In the genomic region with DNA sequence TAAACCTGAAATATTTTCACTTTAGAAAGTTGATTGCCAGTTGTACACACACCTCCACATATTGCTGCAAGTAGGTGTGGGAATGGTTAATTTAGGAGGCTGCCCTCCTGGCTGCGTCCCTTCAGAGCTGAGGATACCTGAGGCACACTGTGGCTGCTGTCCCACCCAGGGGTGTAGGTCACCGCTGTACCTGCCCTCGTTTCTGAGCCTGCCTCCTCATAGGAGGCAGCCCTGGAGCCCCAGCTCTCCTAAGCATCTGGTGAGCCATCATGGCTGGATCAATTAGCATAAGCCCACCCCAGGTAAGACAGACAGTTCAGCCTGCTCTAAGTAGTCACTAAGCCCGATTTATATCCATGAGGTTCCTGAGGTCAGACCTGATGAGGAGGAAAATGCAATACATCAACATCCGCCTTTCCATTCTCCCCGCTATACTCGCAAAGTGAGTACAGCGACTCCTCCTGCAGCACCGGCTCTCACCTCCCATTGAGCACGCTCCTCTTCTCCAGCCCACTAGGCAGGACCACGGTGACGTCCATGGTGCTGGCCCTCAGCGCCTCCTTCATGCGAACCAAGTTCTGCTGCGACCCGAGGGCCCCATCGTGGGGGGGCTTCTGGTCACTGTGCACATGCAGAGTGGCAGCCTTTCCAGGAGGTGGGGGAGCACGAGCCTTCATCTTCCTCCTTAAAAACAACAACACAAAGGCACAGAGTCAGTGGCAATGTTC, we compare ENCODE assay signal across 17 cellular contexts.
DNase-seq lines count a peak whose midpoint lies in the region; TF ChIP-seq lines count a peak whose summit lies in the region.
"Had no signal": no experiment of that assay in that cellular context is flagged by ENCODE, and none has a peak within 500 bp of the region (broad histone marks: within the 10 kb centered on the region; RNA-seq: fewer than 3 reads in every experiment).

No MANE protein-coding gene starts in this region.

- H3K36me3 Mint-ChIP-seq in H9 (ENCODE audit: insufficient read depth in 1 of 3, low read depth in 3 of 3) (peaks cover 0 to 15% (median 7%) of the 10 kb centered on the region in 3 experiments; a peak in 4 of 7 replicates), endodermal cell (ENCODE audit: low read depth) (peaks cover 3% of the 10 kb centered on the region), nephron progenitor cell (ENCODE audit: low read depth) (no peaks in the 10 kb centered on the region)
- H3K36me3 Mint-ChIP-seq in T-helper 2 cell treated with Interferon-gamma antibody and Interleukin-4, amounts not matched to agents 5 μg/mL and 100 μg/mL, for 36 hours (ENCODE audit: low read depth) = no peaks in the 10 kb centered on the region
- H3K36me3 Mint-ChIP-seq: CD4-positive, CD25-positive, alpha-beta regulatory T cell had no signal

- no peaks in the 10 kb centered on the region for H3K23me2 ChIP-seq in H9 (ENCODE audit: insufficient read length, low read depth, low read length, poor library complexity, severe bottlenecking)

- H3K27ac ChIP-seq in H9 (ENCODE audit: insufficient read length, low read depth, low read length) (no peak overlapping the region), endodermal cell (ENCODE audit: low read depth, low read length) (no peak overlapping the region)
- H3K27ac ChIP-seq: SJSA1 had no signal

- H3K36me3 ChIP-seq in endodermal cell (ENCODE audit: control insufficient read depth, insufficient read depth, low read length) = no peaks in the 10 kb centered on the region
- H3K36me3 ChIP-seq: SJSA1 had no signal

- peak; percentile 18 for DNase-seq in D341Med (ENCODE audit: low spot score)
- peak; percentile 38 for DNase-seq in H9
- peak; percentile 48 for DNase-seq in endodermal cell
- peak; percentile 23 for DNase-seq in nephron progenitor cell
- DNase-seq in DMS79 treated with DMSO at 0.1 percent for 48 hours (lab: John Stamatoyannopoulos, UW) = no peak
- DNase-seq in NOMO-1 treated with DMSO at 0.1 percent for 48 hours (lab: John Stamatoyannopoulos, UW; ENCODE audit: unreplicated experiment) = no peak
- DNase-seq in T-helper 2 cell treated with Interferon-gamma antibody and Interleukin-4, amounts not matched to agents 5 μg/mL and 100 μg/mL, for 36 hours (ENCODE audit: low spot score) = no peak
- DNase-seq in NOMO-1 (lab: John Stamatoyannopoulos, UW; ENCODE audit: unreplicated experiment in 2 of 2) = no peak
- DNase-seq: CD4-positive, CD25-positive, alpha-beta regulatory T cell; GOT3; KBM-7; NCI-H1092 treated with DMSO at 0.1 percent for 48 hours; NCI-H1436 treated with DMSO at 0.1 percent for 48 hours; NCI-H1930; NCI-H2227 treated with DMSO at 0.1 percent for 48 hours; NCI-H510A had no signal

- H2BK5ac ChIP-seq in H9 (ENCODE audit: insufficient read length, low read length) = no peak overlapping the region

- H3K79me2 ChIP-seq in H9 (ENCODE audit: insufficient read depth, low read length) = no peaks in the 10 kb centered on the region

- H2BK15ac ChIP-seq in H9 (ENCODE audit: low read depth, low read length) = no peak overlapping the region

- H4K8ac ChIP-seq in H9 (replicated peaks; ENCODE audit: insufficient read length, low read depth, low read length) = no peak overlapping the region

- no peak overlapping the region for H3K56ac ChIP-seq in H9 (ENCODE audit: insufficient read length, low read depth, low read length)

- no peak overlapping the region for H3K9ac ChIP-seq in H9 (ENCODE audit: extremely low read depth, insufficient read length, low read length)
- H3K9ac ChIP-seq in endodermal cell (ENCODE audit: extremely low read depth, low read length, poor library complexity, severe bottlenecking) = no peak overlapping the region

- no CpG with 5 or more reads among the region's 18 CpGs for WGBS in H9 (ENCODE audit: extremely low coverage, insufficient read length, low lambda C conversion rate)
- 92 to 100% methylated on average over 8 to 18 of the region's 18 CpGs for WGBS in endodermal cell (ENCODE audit: insufficient coverage in 1 of 2, insufficient read length in 1 of 2), 2 experiments

- H3K27ac Mint-ChIP-seq in H9 (peak overlapping the region in 2 of 3 experiments; percentile 1 to 73; a peak in 2 of 7 replicates), endodermal cell (no peak overlapping the region), nephron progenitor cell (no peak overlapping the region)
- no peak overlapping the region for H3K27ac Mint-ChIP-seq in T-helper 2 cell treated with Interferon-gamma antibody and Interleukin-4, amounts not matched to agents 5 μg/mL and 100 μg/mL, for 36 hours
- H3K27ac Mint-ChIP-seq: CD4-positive, CD25-positive, alpha-beta regulatory T cell had no signal

- H3K4me3 Mint-ChIP-seq in H9 (no peak overlapping the region; a peak in 1 of 5 replicates), endodermal cell (no peak overlapping the region), nephron progenitor cell (no peak overlapping the region)
- no peak overlapping the region for H3K4me3 Mint-ChIP-seq in T-helper 2 cell treated with Interferon-gamma antibody and Interleukin-4, amounts not matched to agents 5 μg/mL and 100 μg/mL, for 36 hours
- H3K4me3 Mint-ChIP-seq: CD4-positive, CD25-positive, alpha-beta regulatory T cell had no signal

- H3K23ac ChIP-seq in H9 (ENCODE audit: insufficient read length, low read depth, low read length) = no peak overlapping the region

- H2AFZ ChIP-seq in H9 (ENCODE audit: low read length) = no peak overlapping the region

- H3K9me3 ChIP-seq in H9 (ENCODE audit: control insufficient read depth, low read depth, low read length) = no peaks in the 10 kb centered on the region
- H3K9me3 ChIP-seq in endodermal cell (ENCODE audit: control insufficient read depth, low read length) = no peaks in the 10 kb centered on the region
- H3K9me3 ChIP-seq: SJSA1 had no signal

- no peak overlapping the region for H4K5ac ChIP-seq in H9 (ENCODE audit: insufficient read length, low read depth, low read length)

- H3K9me3 Mint-ChIP-seq in H9 (no peaks in the 10 kb centered on the region), endodermal cell (no peaks in the 10 kb centered on the region), nephron progenitor cell (no peaks in the 10 kb centered on the region)
- H3K9me3 Mint-ChIP-seq in T-helper 2 cell treated with Interferon-gamma antibody and Interleukin-4, amounts not matched to agents 5 μg/mL and 100 μg/mL, for 36 hours = no peaks in the 10 kb centered on the region
- H3K9me3 Mint-ChIP-seq: CD4-positive, CD25-positive, alpha-beta regulatory T cell had no signal

- H3K27me3 Mint-ChIP-seq in H9 (ENCODE audit: low read depth) (no peaks in the 10 kb centered on the region; the same call in 1 of the 2 replicates), endodermal cell (ENCODE audit: insufficient read depth) (no peaks in the 10 kb centered on the region), nephron progenitor cell (ENCODE audit: low read depth, poor library complexity) (no peaks in the 10 kb centered on the region)
- no peaks in the 10 kb centered on the region for H3K27me3 Mint-ChIP-seq in T-helper 2 cell treated with Interferon-gamma antibody and Interleukin-4, amounts not matched to agents 5 μg/mL and 100 μg/mL, for 36 hours (ENCODE audit: low read depth)

- no peak overlapping the region for H2BK12ac ChIP-seq in H9 (ENCODE audit: insufficient read length, low read depth, low read length)

- H2BK120ac ChIP-seq in H9 (ENCODE audit: low read depth, low read length, poor library complexity, severe bottlenecking) = no peak overlapping the region

- H3K4me1 ChIP-seq in H9 (ENCODE audit: insufficient read depth, low read length) (peaks cover 7% of the 10 kb centered on the region), endodermal cell (ENCODE audit: control insufficient read depth, insufficient read depth, low read length) (no peaks in the 10 kb centered on the region)
- H3K4me1 ChIP-seq: SJSA1 had no signal

- H4K91ac ChIP-seq in H9 (ENCODE audit: insufficient read length, low read depth, low read length) = no peak overlapping the region

- H4K20me1 ChIP-seq in H9 (ENCODE audit: control insufficient read depth, insufficient read depth, insufficient read length) = no peaks in the 10 kb centered on the region

- no peak overlapping the region for H3T11ph ChIP-seq in H9 (ENCODE audit: low read length)

- no peak overlapping the region for H3K18ac ChIP-seq in H9 (ENCODE audit: insufficient read length, low read depth, low read length)

- no peak overlapping the region for H3K4me2 ChIP-seq in H9 (ENCODE audit: insufficient read depth, insufficient read length, low read length)

- H3K4ac ChIP-seq in H9 (ENCODE audit: low read depth, low read length) = no peak overlapping the region

- TF ChIP-seq CTCF in H9 (conservative IDR thresholded peaks at IDR 0.05) (no peak), endodermal cell (conservative IDR thresholded peaks at IDR 0.05) (no peak), nephron progenitor cell (IDR thresholded peaks at IDR 0.05) (no peak)

- H3K14ac ChIP-seq in H9 (ENCODE audit: insufficient read depth, low read length) = no peak overlapping the region

- no peak overlapping the region for H2AK5ac ChIP-seq in H9 (ENCODE audit: insufficient read length, low read length)

- H2BK20ac ChIP-seq in H9 (ENCODE audit: low read depth, low read length, poor library complexity, severe bottlenecking) = no peak overlapping the region

- H3K27me3 ChIP-seq in H9 (ENCODE audit: insufficient read depth, low read length) (no peaks in the 10 kb centered on the region), endodermal cell (ENCODE audit: control insufficient read depth, insufficient read depth, low read length, poor library complexity, severe bottlenecking) (no peaks in the 10 kb centered on the region)

- no peak overlapping the region for H3K4me3 ChIP-seq in endodermal cell (ENCODE audit: low read length)
- H3K4me3 ChIP-seq: SJSA1 had no signal

- H3K4me1 Mint-ChIP-seq in H9 (peaks cover 47 to 51% of the 10 kb centered on the region in 2 experiments), endodermal cell (no peaks in the 10 kb centered on the region), nephron progenitor cell (peaks cover 8% of the 10 kb centered on the region)
- H3K4me1 Mint-ChIP-seq in T-helper 2 cell treated with Interferon-gamma antibody and Interleukin-4, amounts not matched to agents 5 μg/mL and 100 μg/mL, for 36 hours (ENCODE audit: low read depth) = no peaks in the 10 kb centered on the region
- H3K4me1 Mint-ChIP-seq: CD4-positive, CD25-positive, alpha-beta regulatory T cell had no signal

- H3K79me1 ChIP-seq in H9 (ENCODE audit: insufficient read depth, low read depth, low read length, poor library complexity, severe bottlenecking) = no peaks in the 10 kb centered on the region

Comparison
In these comparisons a context has a peak if more than half of its experiments do, and no peak if none do; other contexts are left out.
1. DNase-seq: peak in D341Med (single experiment), H9 (single experiment), endodermal cell (single experiment) and nephron progenitor cell (single experiment); none in DMS79 treated with DMSO at 0.1 percent for 48 hours (single experiment), NOMO-1 treated with DMSO at 0.1 percent for 48 hours (single experiment), T-helper 2 cell treated with Interferon-gamma antibody and Interleukin-4, amounts not matched to agents 5 μg/mL and 100 μg/mL, for 36 hours (single experiment) and NOMO-1 (0 of 2).
2. H3K27ac Mint-ChIP-seq: peak in H9 (2 of 3); none in endodermal cell (single experiment), nephron progenitor cell (single experiment) and T-helper 2 cell treated with Interferon-gamma antibody and Interleukin-4, amounts not matched to agents 5 μg/mL and 100 μg/mL, for 36 hours (single experiment).